Comparison of ENCODE assay signal across 1 cellular context in genomic region chr15:61124195-61124594, GRCh38.
TF ChIP-seq lines count a peak whose summit lies in the region.

No MANE protein-coding gene starts in this region.

TF ChIP-seq in GM23338, 12 proteins besides CTCF, POLR2A, EP300 and RAD21 (continued from another document):
- TF ChIP-seq ZNF462 (CRISPR knock-in tag; IDR thresholded peaks at IDR 0.05) (no peak), ETS1 (IDR thresholded peaks at IDR 0.05) (no peak)
